ENCODE assay signal across 1 cellular context in the genomic region with DNA sequence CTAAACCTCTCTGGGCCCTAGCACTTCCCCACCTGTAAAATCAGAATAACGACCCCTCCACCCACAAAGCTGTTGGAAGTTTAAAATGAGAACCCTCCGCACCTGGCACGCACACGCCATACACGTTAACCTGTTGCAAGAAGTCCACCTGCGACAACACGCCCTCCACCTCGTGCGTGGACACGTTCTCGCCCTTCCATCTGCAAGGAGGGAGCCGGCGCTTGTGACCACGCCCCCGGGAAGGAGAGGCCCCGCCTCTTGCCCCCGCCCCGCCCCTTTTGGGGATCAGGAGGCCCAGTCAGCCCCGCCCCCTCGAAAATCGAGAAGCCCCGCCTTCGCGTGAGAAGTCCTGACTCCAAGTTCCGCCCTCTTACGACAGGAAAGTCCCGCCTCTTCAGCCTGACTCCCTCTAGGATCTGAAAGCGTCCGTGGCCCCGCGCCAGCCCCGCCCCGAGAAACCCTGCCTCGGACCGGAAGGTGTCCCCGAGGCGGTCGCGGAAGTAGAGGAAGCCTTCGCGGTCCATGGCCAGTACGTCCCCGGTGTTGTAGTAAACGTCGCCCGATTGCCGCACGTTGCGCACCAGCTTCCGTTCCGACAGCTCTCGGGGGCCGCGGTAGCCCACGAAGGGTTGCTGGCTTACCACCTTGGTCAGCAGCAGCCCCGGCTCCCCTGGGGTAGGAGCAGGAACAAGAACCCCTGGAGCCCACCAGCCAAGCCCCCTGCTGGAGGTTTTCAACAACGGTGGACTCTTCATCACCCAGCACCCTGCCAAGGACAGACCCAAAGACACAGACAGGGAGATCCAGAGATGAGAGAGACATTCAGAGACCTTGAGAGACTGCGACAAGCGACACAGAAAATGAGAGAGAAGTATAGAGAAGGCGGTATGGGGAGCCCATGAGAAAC.
TF ChIP-seq lines count a peak whose summit lies in the region.

No MANE protein-coding gene starts in this region.

TF ChIP-seq in neural cell, 6 proteins besides CTCF, POLR2A, EP300 and RAD21 (continued from another document):
- TF ChIP-seq, protein P1, sequence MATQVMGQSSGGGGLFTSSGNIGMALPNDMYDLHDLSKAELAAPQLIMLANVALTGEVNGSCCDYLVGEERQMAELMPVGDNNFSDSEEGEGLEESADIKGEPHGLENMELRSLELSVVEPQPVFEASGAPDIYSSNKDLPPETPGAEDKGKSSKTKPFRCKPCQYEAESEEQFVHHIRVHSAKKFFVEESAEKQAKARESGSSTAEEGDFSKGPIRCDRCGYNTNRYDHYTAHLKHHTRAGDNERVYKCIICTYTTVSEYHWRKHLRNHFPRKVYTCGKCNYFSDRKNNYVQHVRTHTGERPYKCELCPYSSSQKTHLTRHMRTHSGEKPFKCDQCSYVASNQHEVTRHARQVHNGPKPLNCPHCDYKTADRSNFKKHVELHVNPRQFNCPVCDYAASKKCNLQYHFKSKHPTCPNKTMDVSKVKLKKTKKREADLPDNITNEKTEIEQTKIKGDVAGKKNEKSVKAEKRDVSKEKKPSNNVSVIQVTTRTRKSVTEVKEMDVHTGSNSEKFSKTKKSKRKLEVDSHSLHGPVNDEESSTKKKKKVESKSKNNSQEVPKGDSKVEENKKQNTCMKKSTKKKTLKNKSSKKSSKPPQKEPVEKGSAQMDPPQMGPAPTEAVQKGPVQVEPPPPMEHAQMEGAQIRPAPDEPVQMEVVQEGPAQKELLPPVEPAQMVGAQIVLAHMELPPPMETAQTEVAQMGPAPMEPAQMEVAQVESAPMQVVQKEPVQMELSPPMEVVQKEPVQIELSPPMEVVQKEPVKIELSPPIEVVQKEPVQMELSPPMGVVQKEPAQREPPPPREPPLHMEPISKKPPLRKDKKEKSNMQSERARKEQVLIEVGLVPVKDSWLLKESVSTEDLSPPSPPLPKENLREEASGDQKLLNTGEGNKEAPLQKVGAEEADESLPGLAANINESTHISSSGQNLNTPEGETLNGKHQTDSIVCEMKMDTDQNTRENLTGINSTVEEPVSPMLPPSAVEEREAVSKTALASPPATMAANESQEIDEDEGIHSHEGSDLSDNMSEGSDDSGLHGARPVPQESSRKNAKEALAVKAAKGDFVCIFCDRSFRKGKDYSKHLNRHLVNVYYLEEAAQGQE (IDR thresholded peaks at IDR 0.05; ENCODE audit: borderline replicate concordance): peak; percentile 76
